In the genomic region with DNA sequence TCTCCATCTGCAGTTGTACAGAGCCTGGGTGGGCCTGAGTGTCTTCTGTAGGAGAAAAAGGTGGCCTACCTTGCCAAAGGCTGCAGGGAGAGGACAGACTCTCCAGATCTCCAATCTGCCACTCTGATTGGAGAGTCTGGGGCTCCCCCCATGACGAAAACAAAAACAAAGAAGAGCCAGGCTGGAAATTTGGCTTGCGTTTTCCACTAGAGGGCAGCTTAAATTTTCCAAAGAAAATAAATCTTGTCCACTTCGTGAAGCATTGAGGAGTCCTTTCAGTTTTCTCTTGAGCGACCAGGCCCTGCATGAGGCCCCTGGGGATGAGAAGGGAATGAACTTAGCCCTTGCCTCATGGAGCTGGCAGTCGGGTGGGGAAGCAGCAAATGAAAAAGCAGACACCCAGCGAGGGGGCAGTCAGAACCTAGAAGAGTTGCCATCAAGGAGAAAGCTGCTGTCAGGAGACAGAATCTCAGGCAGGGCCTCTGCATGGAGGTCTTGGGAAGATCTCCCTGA, we compare ENCODE assay signal across 8 cellular contexts. TPM values are rescaled to one million over a fixed set of nuclear protein-coding genes. Genes with fewer than 3 reads are reported as not detected.
A peak's percentile ranks its signal among the peaks of the same experiment; 100 is the strongest.
DNase-seq lines count a peak whose midpoint lies in the region; ATAC-seq, FAIRE-seq and TF ChIP-seq lines count a peak whose summit lies in the region.

No MANE protein-coding gene starts in this region.

- H3K4me2 ChIP-seq in DND-41 (ENCODE audit: insufficient read depth, low read length): no peak overlapping the region
- peak overlapping the region; percentile 96 for H3K4me2 ChIP-seq in HepG2 (ENCODE audit: low read depth, low read length)

- H4K20me1 ChIP-seq in DND-41 (ENCODE audit: insufficient read depth, low read length) (no peaks in the 10 kb centered on the region), HepG2 (ENCODE audit: insufficient read depth, low read length) (no peaks in the 10 kb centered on the region)

- no peaks in the 10 kb centered on the region for H3K9me3 ChIP-seq in DND-41 (ENCODE audit: insufficient read depth, low read length, severe bottlenecking)
- H3K9me3 ChIP-seq in HepG2 (ENCODE audit: low read length): no peaks in the 10 kb centered on the region
- no peaks in the 10 kb centered on the region for H3K9me3 ChIP-seq in kidney (ENCODE audit: control insufficient read depth in 1 of 2, low read length in 2 of 2)

- intact Hi-C loops in HepG2 (cut with micrococcal nuclease; ENCODE audit: unreplicated experiment): no loop called here
- intact Hi-C loops in kidney (cut with DNase I): no loop called here

- H3K79me2 ChIP-seq in DND-41 (ENCODE audit: insufficient read depth, low read length) (no peaks in the 10 kb centered on the region), HepG2 (ENCODE audit: insufficient read depth, low read length) (no peaks in the 10 kb centered on the region)

- H3K36me3 ChIP-seq in DND-41 (ENCODE audit: insufficient read depth, low read length) (no peaks in the 10 kb centered on the region), HepG2 (replicated peaks in 1 of 2; ENCODE audit: control insufficient read depth in 1 of 2, insufficient read depth in 2 of 2, low read length in 2 of 2) (no peaks in the 10 kb centered on the region), kidney (ENCODE audit: control insufficient read depth in 1 of 2, insufficient read depth in 2 of 2, low read length in 2 of 2) (no peaks in the 10 kb centered on the region)

- no peak overlapping the region for H3K4me3 ChIP-seq in DND-41 (ENCODE audit: low read depth in 1 of 2, low read length in 2 of 2)
- H3K4me3 ChIP-seq in HepG2 (replicated peaks in 1 of 3; ENCODE audit: insufficient read depth in 1 of 3, low read depth in 2 of 3, low read length in 3 of 3): peak overlapping the region; percentile 45 to 69 (median 65)
- no peak overlapping the region for H3K4me3 ChIP-seq in kidney (ENCODE audit: low read length in 2 of 2)

- no peaks in the 10 kb centered on the region for H3K4me1 ChIP-seq in DND-41 (ENCODE audit: insufficient read depth, low read length)
- peaks cover 49% of the 10 kb centered on the region for H3K4me1 ChIP-seq in HepG2 (ENCODE audit: insufficient read depth, low read length)
- H3K4me1 ChIP-seq in kidney (ENCODE audit: control insufficient read depth in 1 of 2, insufficient read depth in 1 of 2, low read depth in 1 of 2, low read length in 2 of 2): no peaks in the 10 kb centered on the region

- no peak overlapping the region for H3K27ac ChIP-seq in DND-41 (ENCODE audit: low read length)
- H3K27ac ChIP-seq in HepG2 (ENCODE audit: extremely low read length, insufficient read depth, low read length): no peak overlapping the region
- no peak overlapping the region for H3K27ac ChIP-seq in kidney (ENCODE audit: low read depth in 2 of 2, low read length in 2 of 2)

- no peak for TF ChIP-seq POLR2A in HepG2 (IDR thresholded peaks at IDR 0.05; ENCODE audit: insufficient read depth in 1 of 2, low read depth in 2 of 2, low read length in 2 of 2)

- peaks cover 6% of the 10 kb centered on the region for H3K27me3 ChIP-seq in DND-41 (ENCODE audit: insufficient read depth, low read length, poor library complexity)
- no peaks in the 10 kb centered on the region for H3K27me3 ChIP-seq in HepG2 (ENCODE audit: control insufficient read depth in 1 of 2, insufficient read depth in 2 of 2, low read length in 2 of 2)

- WGBS in HepG2 (ENCODE audit: low lambda C conversion rate): under 1% methylated on average over 6 of the region's 6 CpGs

- 0 out of 2 replicates have a peak, but pooled peaks have one; percentile 18 for TF ChIP-seq RAD21 in HepG2 (CRISPR knock-in tag; IDR thresholded peaks at IDR 0.05)

- peak; percentile 29 for TF ChIP-seq CTCF in DND-41 (IDR thresholded peaks at IDR 0.05; ENCODE audit: borderline replicate concordance, extremely low read depth, low read length, poor library complexity, severe bottlenecking)
- peak; percentile 67 for TF ChIP-seq CTCF in HepG2 (CRISPR knock-in tag; IDR thresholded peaks at IDR 0.05)
- no peak for TF ChIP-seq CTCF in kidney (IDR thresholded peaks at IDR 0.05; ENCODE audit: borderline replicate concordance, extremely low read depth, insufficient read depth)

- CTCF ChIA-PET in HepG2 (lab: Yijun Ruan, JAX; ENCODE audit: low intra/inter-chr PET ratio, low total read pairs): no interaction called here

- H2AFZ ChIP-seq in DND-41 (ENCODE audit: low read depth, low read length) (0 out of 2 replicates have a peak overlapping the region, but pooled peaks have one; percentile 16), HepG2 (ENCODE audit: low read length) (peak overlapping the region; percentile 67)

- TF ChIP-seq EP300 in HepG2 (IDR thresholded peaks at IDR 0.05; ENCODE audit: low read depth in 2 of 2, low read length in 2 of 2): no peak
- no peak for TF ChIP-seq EP300 in HepG2 (CRISPR knock-in tag; IDR thresholded peaks at IDR 0.05; ENCODE audit: borderline replicate concordance)

- H3K9ac ChIP-seq in DND-41 (ENCODE audit: low read depth, low read length): no peak overlapping the region
- peak overlapping the region; percentile 51 for H3K9ac ChIP-seq in HepG2 (ENCODE audit: insufficient read depth, low read depth, low read length)
- H3K9ac ChIP-seq in kidney (ENCODE audit: low read length in 2 of 2): no peak overlapping the region

- no peak for ATAC-seq in DND-41 (ENCODE audit: insufficient read depth, low read depth)
- peak; percentile 16 for ATAC-seq in HepG2
- no peak for ATAC-seq in HG03025 (IDR thresholded peaks at IDR 0.05; ENCODE audit: low FRiP score, unreplicated experiment)

- BruUV-seq in HepG2 (replicated peaks; lab: Mats Ljungman, UMichigan): no TSS peak

- peak; percentile 68 for FAIRE-seq in HepG2 (lab: Jason Lieb, UNC)
- FAIRE-seq in kidney (lab: Jason Lieb, UNC): no peak

- DNase-seq in DND-41 (no peak), LHCN-M2 (ENCODE audit: low read depth) (peak; percentile 75), astrocyte of the hippocampus (ENCODE audit: low read depth, low spot score) (peak; percentile 63), HepG2 (ENCODE audit: low spot score) (peak; percentile 60), activated gamma-delta T cell (lab: John Stamatoyannopoulos, UW) (no peak), kidney (no peak)
- no peak for DNase-seq in stimulated activated naive CD4-positive, alpha-beta T cell treated with Interleukin-2 at 50 U/mL for 16 hours (lab: John Stamatoyannopoulos, UW)

- POLR2A ChIA-PET in HepG2 (lab: Yijun Ruan, JAX): no interaction called here

- in situ Hi-C loops in HepG2 (cut with HindIII; ENCODE audit: extremely low pct_ligation_motif_present, low pct_unique_long_range_greater_than_20kb): no loop called here

RNA-seq across cellular contexts. Expression of gene SHCBP1, which starts 8.2 kb away (rescaled TPM):
- 59.4 and 67.0 TPM in 2 replicates for total RNA-seq in LHCN-M2 (2014; rRNA removed)
- 29.7 TPM for polyA plus RNA-seq in LHCN-M2 (2012)
- total RNA-seq in HepG2 (2016; rRNA removed; fragmentation: Illumina TruSeq; extraction: Trizol): 33.0 and 48.9 TPM in 2 replicates
- total RNA-seq in HepG2 (2016; cell fraction: cytosol; rRNA removed; fragmentation: Illumina TruSeq; extraction: Trizol; ENCODE audit: low read depth): 5.0 and 6.1 TPM in 2 replicates
- total RNA-seq in HepG2 (2016; cell fraction: insoluble cytoplasmic fraction; rRNA removed; fragmentation: Illumina TruSeq; extraction: Trizol): 32.4 and 47.2 TPM in 2 replicates
- 10.4 and 12.6 TPM in 2 replicates for total RNA-seq in HepG2 (2016; cell fraction: membrane; rRNA removed; fragmentation: Illumina TruSeq; extraction: Trizol)
- total RNA-seq in HepG2 (2016; cell fraction: nucleus; rRNA removed; fragmentation: Illumina TruSeq; extraction: Trizol): 27.5 and 30.0 TPM in 2 replicates
- polyA plus RNA-seq in HepG2 (2011; rRNA removed): 8.2 and 15.7 TPM in 2 replicates
- 6.5 and 7.0 TPM in 2 replicates for polyA plus RNA-seq in HepG2 (2011; cell fraction: cytosol; rRNA removed)
- 6.7 and 7.0 TPM in 2 replicates for polyA plus RNA-seq in HepG2 (2011; cell fraction: nucleus; rRNA removed)
- 5.5 and 12.5 TPM in 2 replicates for polyA plus RNA-seq in HepG2 (2012)
- polyA plus RNA-seq in HepG2 (2016; cell fraction: cytosol; fragmentation: Illumina TruSeq; extraction: Trizol; ENCODE audit: low read depth): 8.0 and 8.7 TPM in 2 replicates
- polyA plus RNA-seq in HepG2 (2016; cell fraction: insoluble cytoplasmic fraction; fragmentation: Illumina TruSeq; extraction: Trizol; ENCODE audit: low read depth): 46.5 and 49.0 TPM in 2 replicates
- polyA plus RNA-seq in HepG2 (2016; cell fraction: membrane; fragmentation: Illumina TruSeq; extraction: Trizol; ENCODE audit: low read depth): 11.0 and 11.6 TPM in 2 replicates
- 29.0 and 34.9 TPM in 2 replicates for polyA plus RNA-seq in HepG2 (2016; cell fraction: nucleus; fragmentation: Illumina TruSeq; extraction: Trizol; ENCODE audit: insufficient read depth, low read depth)
- polyA minus RNA-seq in HepG2 (2011; rRNA and poly(A)+ RNA removed; ENCODE audit: low replicate concordance): 16.5 and 44.1 TPM in 2 replicates
- 10.4 and 13.5 TPM in 2 replicates for polyA minus RNA-seq in HepG2 (2011; cell fraction: cytosol; rRNA and poly(A)+ RNA removed)
- 16.2 and 22.8 TPM in 2 replicates for polyA minus RNA-seq in HepG2 (2011; cell fraction: nucleus; rRNA and poly(A)+ RNA removed)
- total RNA-seq in kidney: 1.6 TPM
- polyA plus RNA-seq in kidney (ENCODE audit: insufficient read depth, low read depth, low replicate concordance): 2.6 TPM

RNA-seq across cellular contexts. Expression of gene VPS35, which starts 59.6 kb away (rescaled TPM):
- total RNA-seq in LHCN-M2 (2014; rRNA removed): 158 and 170 TPM in 2 replicates
- polyA plus RNA-seq in LHCN-M2 (2012): 52.7 TPM
- 136 and 197 TPM in 2 replicates for total RNA-seq in HepG2 (2016; rRNA removed; fragmentation: Illumina TruSeq; extraction: Trizol)
- total RNA-seq in HepG2 (2016; cell fraction: cytosol; rRNA removed; fragmentation: Illumina TruSeq; extraction: Trizol; ENCODE audit: low read depth): 31.6 and 39.1 TPM in 2 replicates
- total RNA-seq in HepG2 (2016; cell fraction: insoluble cytoplasmic fraction; rRNA removed; fragmentation: Illumina TruSeq; extraction: Trizol): 132 and 204 TPM in 2 replicates
- total RNA-seq in HepG2 (2016; cell fraction: membrane; rRNA removed; fragmentation: Illumina TruSeq; extraction: Trizol): 40.5 and 42.9 TPM in 2 replicates
- total RNA-seq in HepG2 (2016; cell fraction: nucleus; rRNA removed; fragmentation: Illumina TruSeq; extraction: Trizol): 108 and 116 TPM in 2 replicates
- 26.9 and 30.7 TPM in 2 replicates for polyA plus RNA-seq in HepG2 (2011; rRNA removed)
- 14.6 and 21.2 TPM in 2 replicates for polyA plus RNA-seq in HepG2 (2011; cell fraction: cytosol; rRNA removed)
- 12.1 and 14.6 TPM in 2 replicates for polyA plus RNA-seq in HepG2 (2011; cell fraction: nucleus; rRNA removed)
- polyA plus RNA-seq in HepG2 (2012): 95.6 and 104 TPM in 2 replicates
- 6.1 and 6.6 TPM in 2 replicates for polyA plus RNA-seq in HepG2 (2016; cell fraction: cytosol; fragmentation: Illumina TruSeq; extraction: Trizol; ENCODE audit: low read depth)
- 120 and 134 TPM in 2 replicates for polyA plus RNA-seq in HepG2 (2016; cell fraction: insoluble cytoplasmic fraction; fragmentation: Illumina TruSeq; extraction: Trizol; ENCODE audit: low read depth)
- 14.1 and 15.6 TPM in 2 replicates for polyA plus RNA-seq in HepG2 (2016; cell fraction: membrane; fragmentation: Illumina TruSeq; extraction: Trizol; ENCODE audit: low read depth)
- 58.6 and 58.8 TPM in 2 replicates for polyA plus RNA-seq in HepG2 (2016; cell fraction: nucleus; fragmentation: Illumina TruSeq; extraction: Trizol; ENCODE audit: insufficient read depth, low read depth)
- polyA minus RNA-seq in HepG2 (2011; rRNA and poly(A)+ RNA removed; ENCODE audit: low replicate concordance): 26.4 and 36.7 TPM in 2 replicates
- polyA minus RNA-seq in HepG2 (2011; cell fraction: cytosol; rRNA and poly(A)+ RNA removed): 52.8 and 77.3 TPM in 2 replicates
- 140 and 161 TPM in 2 replicates for polyA minus RNA-seq in HepG2 (2011; cell fraction: nucleus; rRNA and poly(A)+ RNA removed)
- 96.7 TPM for total RNA-seq in kidney
- 31.8 TPM for polyA plus RNA-seq in kidney (ENCODE audit: insufficient read depth, low read depth, low replicate concordance)

Comparison
In these comparisons a context has a peak if more than half of its experiments do, and no peak if none do; other contexts are left out.
1. DNase-seq: peak in LHCN-M2 (single experiment), astrocyte of the hippocampus (single experiment) and HepG2 (single experiment); none in DND-41 (single experiment), activated gamma-delta T cell (single experiment), kidney (single experiment) and stimulated activated naive CD4-positive, alpha-beta T cell treated with Interleukin-2 at 50 U/mL for 16 hours (single experiment).
2. H3K4me3 ChIP-seq: peak in HepG2 (3 of 3); none in DND-41 (0 of 2) and kidney (0 of 2).